Comparison of ENCODE assay signal across 21 cellular contexts in genomic region chr16:79401782-79402181, GRCh38.
A peak's percentile ranks its signal among the peaks of the same experiment; 100 is the strongest.
DNase-seq lines count a peak whose midpoint lies in the region; ATAC-seq and TF ChIP-seq lines count a peak whose summit lies in the region.
"Had no signal": no experiment of that assay in that cellular context is flagged by ENCODE, and none has a peak within 500 bp of the region (broad histone marks: within the 10 kb centered on the region; RNA-seq: fewer than 3 reads in every experiment).

No MANE protein-coding gene starts in this region.

- H3K9me3 Mint-ChIP-seq in progenitor cell of endocrine pancreas (ENCODE audit: low read depth) = peaks cover 4% of the 10 kb centered on the region
- H3K9me3 Mint-ChIP-seq: CD8-positive, alpha-beta memory T cell had no signal

- H3K27me3 ChIP-seq in colonic mucosa (no peaks in the 10 kb centered on the region), mucosa of rectum (ENCODE audit: control insufficient read depth in 2 of 2, insufficient read depth in 2 of 2, low read length in 2 of 2) (no peaks in the 10 kb centered on the region), transverse colon (no peaks in the 10 kb centered on the region)
- H3K27me3 ChIP-seq: BE2C had no signal

- no peak for TF ChIP-seq POLR2A in transverse colon (IDR thresholded peaks at IDR 0.05)

- intact Hi-C loops in colonic mucosa (cut with DNase I) = loop anchor here (5.0 kb wide), 1 partner anchor 856 kb away; no protein-coding TSS in a partner anchor
- intact Hi-C loops in transverse colon (cut with DNase I; ENCODE audit: low total_unique reads) = no loop called here

- H3K27ac ChIP-seq in colonic mucosa (peak overlapping the region; percentile 60), mucosa of rectum (ENCODE audit: low read depth in 2 of 2, low read length in 2 of 2) (peak overlapping the region; percentile 75 to 76), transverse colon (peak overlapping the region; percentile 41 to 77 (median 68))
- H3K27ac ChIP-seq: HL-60 had no signal

- H3K4me1 ChIP-seq in colonic mucosa (peaks cover 3% of the 10 kb centered on the region), mucosa of rectum (ENCODE audit: control insufficient read depth in 2 of 2, insufficient read depth in 2 of 2, low read length in 2 of 2) (peaks cover 15 to 31% of the 10 kb centered on the region in 2 donors), transverse colon (peaks cover 0 to 27% (median 12%) of the 10 kb centered on the region in 4 donors)
- H3K4me1 ChIP-seq: BE2C had no signal

- DNase-seq in colonic mucosa (no peak), progenitor cell of endocrine pancreas (ENCODE audit: low spot score, unreplicated experiment) (no peak), transverse colon (no peak), HEK293T (ENCODE audit: extremely low spot score) (no peak), cerebellar nuclear complex (lab: John Stamatoyannopoulos, UW) (no peak)
- DNase-seq: ACHN; BE2C; C1 segment of cervical spinal cord; CD4-positive, CD25-positive, alpha-beta regulatory T cell; CD8-positive, alpha-beta memory T cell; COR-L47; DMS 273 treated with DMSO at 0.1 percent for 48 hours; DMS53; DND-41; EL; H9; IMR-90 had no signal

- no peaks in the 10 kb centered on the region for H3K36me3 Mint-ChIP-seq in progenitor cell of endocrine pancreas (ENCODE audit: insufficient read depth)
- H3K36me3 Mint-ChIP-seq: CD4-positive, CD25-positive, alpha-beta regulatory T cell had no signal

- no peaks in the 10 kb centered on the region for H3K4me1 Mint-ChIP-seq in progenitor cell of endocrine pancreas (ENCODE audit: low read depth)
- H3K4me1 Mint-ChIP-seq: CD4-positive, CD25-positive, alpha-beta regulatory T cell; CD8-positive, alpha-beta memory T cell had no signal

- no peak for ATAC-seq in HG02763 (IDR thresholded peaks at IDR 0.05; ENCODE audit: unreplicated experiment)
- ATAC-seq: GM12878 had no signal

- peak overlapping the region in 1 of 2 donors; percentile 4 for H3K9ac ChIP-seq in colonic mucosa (ENCODE audit: low read depth in 2 of 2, low read length in 2 of 2)
- H3K9ac ChIP-seq in mucosa of rectum (ENCODE audit: low read depth in 1 of 2, low read length in 2 of 2) = peak overlapping the region; percentile 9 to 18

- H3K9me3 ChIP-seq in colonic mucosa (no peaks in the 10 kb centered on the region), mucosa of rectum (ENCODE audit: control insufficient read depth in 2 of 2, low read length in 2 of 2) (no peaks in the 10 kb centered on the region), transverse colon (no peaks in the 10 kb centered on the region)
- H3K9me3 ChIP-seq: BE2C had no signal

- TF ChIP-seq EP300 in transverse colon (IDR thresholded peaks at IDR 0.05; ENCODE audit: low read depth) = no peak

- peak overlapping the region; percentile 43 for H3K27ac Mint-ChIP-seq in progenitor cell of endocrine pancreas
- H3K27ac Mint-ChIP-seq: CD4-positive, CD25-positive, alpha-beta regulatory T cell; CD8-positive, alpha-beta memory T cell; H9 had no signal

- H3K4me3 ChIP-seq in colonic mucosa (no peak overlapping the region), mucosa of rectum (ENCODE audit: low read length in 2 of 2) (no peak overlapping the region), transverse colon (no peak overlapping the region)
- H3K4me3 ChIP-seq: GM12878 had no signal

- no peak overlapping the region for H3K4me3 Mint-ChIP-seq in progenitor cell of endocrine pancreas (ENCODE audit: low read depth)
- H3K4me3 Mint-ChIP-seq: CD4-positive, CD25-positive, alpha-beta regulatory T cell; CD8-positive, alpha-beta memory T cell; H9 had no signal

- CTCF ChIA-PET in HEK293T (lab: Yijun Ruan, JAX) = no interaction called here

- in situ Hi-C loops in transverse colon (cut with MboI; ENCODE audit: low pct_ligation_motif_present in 1 of 4, low pct_unique_long_range_greater_than_20kb in 1 of 4, low sequenced_read_pairs in 3 of 4) = no loop called here

- no peaks in the 10 kb centered on the region for H3K27me3 Mint-ChIP-seq in progenitor cell of endocrine pancreas
- H3K27me3 Mint-ChIP-seq: CD4-positive, CD25-positive, alpha-beta regulatory T cell had no signal

- POLR2A ChIA-PET in HEK293T (lab: Yijun Ruan, JAX) = interaction anchor here (1.2 kb wide), 1 partner anchor 11 kb away, joined by 3 read pairs; no protein-coding TSS in a partner anchor

- whole genome bisulfite sequencing in transverse colon (ENCODE audit: low coverage in 1 of 2), 2 donors = 89 to 96% methylated on average over 1 of the region's 1 CpG

- H3K36me3 ChIP-seq in colonic mucosa = no peaks in the 10 kb centered on the region
- H3K36me3 ChIP-seq in mucosa of rectum (ENCODE audit: control insufficient read depth in 2 of 2, insufficient read depth in 2 of 2, low read length in 2 of 2) = no peaks in the 10 kb centered on the region
- H3K36me3 ChIP-seq in transverse colon = no peaks in the 10 kb centered on the region
- H3K36me3 ChIP-seq: BE2C had no signal

- no peak for TF ChIP-seq CTCF in colonic mucosa (IDR thresholded peaks at IDR 0.05)
- no peak for TF ChIP-seq CTCF in progenitor cell of endocrine pancreas (IDR thresholded peaks at IDR 0.05; ENCODE audit: unreplicated experiment)
- TF ChIP-seq CTCF in transverse colon (IDR thresholded peaks at IDR 0.05) = no peak

TF ChIP-seq in HEK293T, 16 proteins besides CTCF, POLR2A, EP300 and RAD21:
- TF ChIP-seq BHLHE40 (IDR thresholded peaks at IDR 0.05; ENCODE audit: borderline replicate concordance) (no peak), ELF4 (IDR thresholded peaks at IDR 0.05) (no peak), ARNT (IDR thresholded peaks at IDR 0.05) (no peak), NFRKB (IDR thresholded peaks at IDR 0.05) (no peak), FOXA1 (IDR thresholded peaks at IDR 0.05) (no peak), LEF1 (IDR thresholded peaks at IDR 0.05; ENCODE audit: borderline replicate concordance) (no peak), TARDBP (IDR thresholded peaks at IDR 0.05) (no peak), L3MBTL2 (conservative IDR thresholded peaks at IDR 0.05) (no peak), FOXM1 (IDR thresholded peaks at IDR 0.05; ENCODE audit: borderline replicate concordance) (no peak), SUZ12 (IDR thresholded peaks at IDR 0.05) (no peak), FOXK2 (IDR thresholded peaks at IDR 0.05) (no peak), ZNF384 (IDR thresholded peaks at IDR 0.05) (no peak), HDGF (IDR thresholded peaks at IDR 0.05; ENCODE audit: borderline replicate concordance) (no peak), CTBP1 (IDR thresholded peaks at IDR 0.05; ENCODE audit: borderline replicate concordance) (no peak), SP1 (IDR thresholded peaks at IDR 0.05) (no peak)
